In genomic region chr4:112099701-112100289, GRCh38 we compare ENCODE assay signal across 9 cellular contexts. TPM values are rescaled to one million over a fixed set of nuclear protein-coding genes. Genes with fewer than 3 reads are reported as not detected.
DNase-seq lines count a peak whose midpoint lies in the region; ATAC-seq, FAIRE-seq and TF ChIP-seq lines count a peak whose summit lies in the region.
"Had no signal": no experiment of that assay in that cellular context is flagged by ENCODE, and none has a peak within 500 bp of the region (broad histone marks: within the 10 kb centered on the region; RNA-seq: fewer than 3 reads in every experiment).

No MANE protein-coding gene starts in this region.

- FAIRE-seq in H54 (lab: Jason Lieb, UNC): peak; percentile 78

- peak; percentile 63 for TF ChIP-seq CTCF in fibroblast of pulmonary artery (IDR thresholded peaks at IDR 0.05; ENCODE audit: low read length, missing control alignments)
- no peak for TF ChIP-seq CTCF in omental fat pad (IDR thresholded peaks at IDR 0.05)

- no peak for TF ChIP-seq POLR2A in H54 (IDR thresholded peaks at IDR 0.05; ENCODE audit: low read depth, low read length)

- peak; percentile 70 for ATAC-seq in omental fat pad (ENCODE audit: low FRiP score)

- H3K4me3 ChIP-seq in fibroblast of pulmonary artery (replicated peaks; ENCODE audit: low read depth, low read length): no peak overlapping the region
- H3K4me3 ChIP-seq: BLaER1 treated with 17β-estradiol and CSF1 and Interleukin-3, amounts not matched to agents 10 nM and 100 nM had no signal

- peak; percentile 2 for DNase-seq in NCI-H187 treated with DMSO at 0.1 percent for 48 hours (lab: John Stamatoyannopoulos, UW)
- no peak for DNase-seq in NCI-H187 (lab: John Stamatoyannopoulos, UW)
- peak; percentile 5 for DNase-seq in H54 (ENCODE audit: insufficient read length, low spot score)
- DNase-seq in LoVo (ENCODE audit: low spot score): peak; percentile 65
- DNase-seq in SKM-1 (lab: John Stamatoyannopoulos, UW; ENCODE audit: unreplicated experiment): peak; percentile 49
- peak; percentile 81 for DNase-seq in fibroblast of pulmonary artery (ENCODE audit: low read depth)
- DNase-seq in omental fat pad (ENCODE audit: low spot score): no peak
- no peak for DNase-seq in ureter (ENCODE audit: low spot score)

RNA-seq across cellular contexts. Expression of gene FAM241A, which starts 45.5 kb away (rescaled TPM):
- 10 to 100 TPM in 3 of 4 donors, 1 to 10 TPM in 1; 6.0 to 37.4 (median 18.9) TPM for total RNA-seq in omental fat pad
- total RNA-seq in ureter: 5.1 TPM

Comparison
In these comparisons a context has a peak if more than half of its experiments do, and no peak if none do; other contexts are left out.
1. DNase-seq: peak in NCI-H187 treated with DMSO at 0.1 percent for 48 hours (single experiment), H54 (single experiment), LoVo (single experiment), SKM-1 (single experiment) and fibroblast of pulmonary artery (single experiment); none in NCI-H187 (0 of 2), omental fat pad (single experiment) and ureter (single experiment).